In genomic region chr3:105866656-105867653, GRCh38 we compare ENCODE assay signal across 1 cellular context.
A peak's percentile ranks its signal among the peaks of the same experiment; 100 is the strongest.
TF ChIP-seq lines count a peak whose summit lies in the region.

No MANE protein-coding gene starts in this region.

TF ChIP-seq in HepG2, 621 proteins besides CTCF, POLR2A, EP300 and RAD21 (continued from another document and continues in another):
- TF ChIP-seq, protein P1, sequence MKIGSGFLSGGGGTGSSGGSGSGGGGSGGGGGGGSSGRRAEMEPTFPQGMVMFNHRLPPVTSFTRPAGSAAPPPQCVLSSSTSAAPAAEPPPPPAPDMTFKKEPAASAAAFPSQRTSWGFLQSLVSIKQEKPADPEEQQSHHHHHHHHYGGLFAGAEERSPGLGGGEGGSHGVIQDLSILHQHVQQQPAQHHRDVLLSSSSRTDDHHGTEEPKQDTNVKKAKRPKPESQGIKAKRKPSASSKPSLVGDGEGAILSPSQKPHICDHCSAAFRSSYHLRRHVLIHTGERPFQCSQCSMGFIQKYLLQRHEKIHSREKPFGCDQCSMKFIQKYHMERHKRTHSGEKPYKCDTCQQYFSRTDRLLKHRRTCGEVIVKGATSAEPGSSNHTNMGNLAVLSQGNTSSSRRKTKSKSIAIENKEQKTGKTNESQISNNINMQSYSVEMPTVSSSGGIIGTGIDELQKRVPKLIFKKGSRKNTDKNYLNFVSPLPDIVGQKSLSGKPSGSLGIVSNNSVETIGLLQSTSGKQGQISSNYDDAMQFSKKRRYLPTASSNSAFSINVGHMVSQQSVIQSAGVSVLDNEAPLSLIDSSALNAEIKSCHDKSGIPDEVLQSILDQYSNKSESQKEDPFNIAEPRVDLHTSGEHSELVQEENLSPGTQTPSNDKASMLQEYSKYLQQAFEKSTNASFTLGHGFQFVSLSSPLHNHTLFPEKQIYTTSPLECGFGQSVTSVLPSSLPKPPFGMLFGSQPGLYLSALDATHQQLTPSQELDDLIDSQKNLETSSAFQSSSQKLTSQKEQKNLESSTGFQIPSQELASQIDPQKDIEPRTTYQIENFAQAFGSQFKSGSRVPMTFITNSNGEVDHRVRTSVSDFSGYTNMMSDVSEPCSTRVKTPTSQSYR (CRISPR knock-in tag; IDR thresholded peaks at IDR 0.05; ENCODE audit: borderline replicate concordance) = no peak
- TF ChIP-seq NFYC (CRISPR knock-in tag; IDR thresholded peaks at IDR 0.05) (0 out of 2 replicates have a peak, but pooled peaks have one; percentile 20), ATF6 (CRISPR knock-in tag; conservative IDR thresholded peaks at IDR 0.05) (no peak), ZBTB25 (CRISPR knock-in tag; IDR thresholded peaks at IDR 0.05) (no peak), PRMT3 (CRISPR knock-in tag; IDR thresholded peaks at IDR 0.05; ENCODE audit: borderline replicate concordance, low read depth) (no peak), NR2F1 (CRISPR knock-in tag; IDR thresholded peaks at IDR 0.05) (no peak), ZBTB49 (CRISPR knock-in tag; IDR thresholded peaks at IDR 0.05; ENCODE audit: borderline replicate concordance) (no peak), ZNF737 (CRISPR knock-in tag; IDR thresholded peaks at IDR 0.05; ENCODE audit: borderline replicate concordance) (no peak), AGO2 (optimal IDR thresholded peaks at IDR 0.05; ENCODE audit: low read depth, low read length) (no peak), MED13 (CRISPR knock-in tag; IDR thresholded peaks at IDR 0.05) (no peak), NFE2 (CRISPR knock-in tag; IDR thresholded peaks at IDR 0.05) (no peak), ZNF546 (CRISPR knock-in tag; conservative IDR thresholded peaks at IDR 0.05) (no peak), NFRKB (IDR thresholded peaks at IDR 0.05) (no peak), FOXK2 (IDR thresholded peaks at IDR 0.05) (no peak), ZNF772 (CRISPR knock-in tag; IDR thresholded peaks at IDR 0.05) (no peak), HMGA1 (CRISPR knock-in tag; conservative IDR thresholded peaks at IDR 0.05) (no peak), ZNF101 (CRISPR knock-in tag; IDR thresholded peaks at IDR 0.05; ENCODE audit: borderline replicate concordance, low read depth) (no peak), NCOA2 (CRISPR knock-in tag; IDR thresholded peaks at IDR 0.05) (peak; percentile 18; the same call in 1 of the 2 replicates), NR2F2 (IDR thresholded peaks at IDR 0.05; ENCODE audit: borderline replicate concordance, low read depth) (0 out of 2 replicates have a peak, but pooled peaks have one; percentile 18), ELF4 (CRISPR knock-in tag; IDR thresholded peaks at IDR 0.05; ENCODE audit: borderline replicate concordance) (no peak), RORA (CRISPR knock-in tag; IDR thresholded peaks at IDR 0.05) (no peak), MAF1 (CRISPR knock-in tag; IDR thresholded peaks at IDR 0.05; ENCODE audit: borderline replicate concordance) (no peak), BHLHE40 (IDR thresholded peaks at IDR 0.05; ENCODE audit: low read length) (no peak), TERF1 (CRISPR knock-in tag; IDR thresholded peaks at IDR 0.05) (no peak), GZF1 (CRISPR knock-in tag; IDR thresholded peaks at IDR 0.05) (no peak), ZFP90 (CRISPR knock-in tag; IDR thresholded peaks at IDR 0.05; ENCODE audit: borderline replicate concordance) (no peak)
- TF ChIP-seq, protein P2, sequence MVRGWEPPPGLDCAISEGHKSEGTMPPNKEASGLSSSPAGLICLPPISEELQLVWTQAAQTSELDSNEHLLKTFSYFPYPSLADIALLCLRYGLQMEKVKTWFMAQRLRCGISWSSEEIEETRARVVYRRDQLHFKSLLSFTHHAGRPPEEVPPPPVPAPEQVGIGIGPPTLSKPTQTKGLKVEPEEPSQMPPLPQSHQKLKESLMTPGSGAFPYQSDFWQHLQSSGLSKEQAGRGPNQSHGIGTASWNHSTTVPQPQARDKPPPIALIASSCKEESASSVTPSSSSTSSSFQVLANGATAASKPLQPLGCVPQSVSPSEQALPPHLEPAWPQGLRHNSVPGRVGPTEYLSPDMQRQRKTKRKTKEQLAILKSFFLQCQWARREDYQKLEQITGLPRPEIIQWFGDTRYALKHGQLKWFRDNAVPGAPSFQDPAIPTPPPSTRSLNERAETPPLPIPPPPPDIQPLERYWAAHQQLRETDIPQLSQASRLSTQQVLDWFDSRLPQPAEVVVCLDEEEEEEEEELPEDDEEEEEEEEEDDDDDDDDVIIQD (CRISPR knock-in tag; IDR thresholded peaks at IDR 0.05; ENCODE audit: low read depth) = peak; percentile 83
- TF ChIP-seq, protein P3, sequence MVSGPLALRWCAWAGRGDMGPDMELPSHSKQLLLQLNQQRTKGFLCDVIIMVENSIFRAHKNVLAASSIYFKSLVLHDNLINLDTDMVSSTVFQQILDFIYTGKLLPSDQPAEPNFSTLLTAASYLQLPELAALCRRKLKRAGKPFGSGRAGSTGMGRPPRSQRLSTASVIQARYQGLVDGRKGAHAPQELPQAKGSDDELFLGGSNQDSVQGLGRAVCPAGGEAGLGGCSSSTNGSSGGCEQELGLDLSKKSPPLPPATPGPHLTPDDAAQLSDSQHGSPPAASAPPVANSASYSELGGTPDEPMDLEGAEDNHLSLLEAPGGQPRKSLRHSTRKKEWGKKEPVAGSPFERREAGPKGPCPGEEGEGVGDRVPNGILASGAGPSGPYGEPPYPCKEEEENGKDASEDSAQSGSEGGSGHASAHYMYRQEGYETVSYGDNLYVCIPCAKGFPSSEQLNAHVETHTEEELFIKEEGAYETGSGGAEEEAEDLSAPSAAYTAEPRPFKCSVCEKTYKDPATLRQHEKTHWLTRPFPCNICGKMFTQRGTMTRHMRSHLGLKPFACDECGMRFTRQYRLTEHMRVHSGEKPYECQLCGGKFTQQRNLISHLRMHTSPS (CRISPR knock-in tag; IDR thresholded peaks at IDR 0.05; ENCODE audit: low read depth) = no peak
- TF ChIP-seq, protein P4, sequence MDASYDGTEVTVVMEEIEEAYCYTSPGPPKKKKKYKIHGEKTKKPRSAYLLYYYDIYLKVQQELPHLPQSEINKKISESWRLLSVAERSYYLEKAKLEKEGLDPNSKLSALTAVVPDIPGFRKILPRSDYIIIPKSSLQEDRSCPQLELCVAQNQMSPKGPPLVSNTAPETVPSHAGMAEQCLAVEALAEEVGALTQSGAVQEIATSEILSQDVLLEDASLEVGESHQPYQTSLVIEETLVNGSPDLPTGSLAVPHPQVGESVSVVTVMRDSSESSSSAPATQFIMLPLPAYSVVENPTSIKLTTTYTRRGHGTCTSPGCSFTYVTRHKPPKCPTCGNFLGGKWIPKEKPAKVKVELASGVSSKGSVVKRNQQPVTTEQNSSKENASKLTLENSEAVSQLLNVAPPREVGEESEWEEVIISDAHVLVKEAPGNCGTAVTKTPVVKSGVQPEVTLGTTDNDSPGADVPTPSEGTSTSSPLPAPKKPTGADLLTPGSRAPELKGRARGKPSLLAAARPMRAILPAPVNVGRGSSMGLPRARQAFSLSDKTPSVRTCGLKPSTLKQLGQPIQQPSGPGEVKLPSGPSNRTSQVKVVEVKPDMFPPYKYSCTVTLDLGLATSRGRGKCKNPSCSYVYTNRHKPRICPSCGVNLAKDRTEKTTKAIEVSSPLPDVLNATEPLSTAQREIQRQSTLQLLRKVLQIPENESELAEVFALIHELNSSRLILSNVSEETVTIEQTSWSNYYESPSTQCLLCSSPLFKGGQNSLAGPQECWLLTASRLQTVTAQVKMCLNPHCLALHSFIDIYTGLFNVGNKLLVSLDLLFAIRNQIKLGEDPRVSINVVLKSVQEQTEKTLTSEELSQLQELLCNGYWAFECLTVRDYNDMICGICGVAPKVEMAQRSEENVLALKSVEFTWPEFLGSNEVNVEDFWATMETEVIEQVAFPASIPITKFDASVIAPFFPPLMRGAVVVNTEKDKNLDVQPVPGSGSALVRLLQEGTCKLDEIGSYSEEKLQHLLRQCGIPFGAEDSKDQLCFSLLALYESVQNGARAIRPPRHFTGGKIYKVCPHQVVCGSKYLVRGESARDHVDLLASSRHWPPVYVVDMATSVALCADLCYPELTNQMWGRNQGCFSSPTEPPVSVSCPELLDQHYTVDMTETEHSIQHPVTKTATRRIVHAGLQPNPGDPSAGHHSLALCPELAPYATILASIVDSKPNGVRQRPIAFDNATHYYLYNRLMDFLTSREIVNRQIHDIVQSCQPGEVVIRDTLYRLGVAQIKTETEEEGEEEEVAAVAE (CRISPR knock-in tag; IDR thresholded peaks at IDR 0.05; ENCODE audit: borderline replicate concordance) = no peak
- TF ChIP-seq, protein P5, sequence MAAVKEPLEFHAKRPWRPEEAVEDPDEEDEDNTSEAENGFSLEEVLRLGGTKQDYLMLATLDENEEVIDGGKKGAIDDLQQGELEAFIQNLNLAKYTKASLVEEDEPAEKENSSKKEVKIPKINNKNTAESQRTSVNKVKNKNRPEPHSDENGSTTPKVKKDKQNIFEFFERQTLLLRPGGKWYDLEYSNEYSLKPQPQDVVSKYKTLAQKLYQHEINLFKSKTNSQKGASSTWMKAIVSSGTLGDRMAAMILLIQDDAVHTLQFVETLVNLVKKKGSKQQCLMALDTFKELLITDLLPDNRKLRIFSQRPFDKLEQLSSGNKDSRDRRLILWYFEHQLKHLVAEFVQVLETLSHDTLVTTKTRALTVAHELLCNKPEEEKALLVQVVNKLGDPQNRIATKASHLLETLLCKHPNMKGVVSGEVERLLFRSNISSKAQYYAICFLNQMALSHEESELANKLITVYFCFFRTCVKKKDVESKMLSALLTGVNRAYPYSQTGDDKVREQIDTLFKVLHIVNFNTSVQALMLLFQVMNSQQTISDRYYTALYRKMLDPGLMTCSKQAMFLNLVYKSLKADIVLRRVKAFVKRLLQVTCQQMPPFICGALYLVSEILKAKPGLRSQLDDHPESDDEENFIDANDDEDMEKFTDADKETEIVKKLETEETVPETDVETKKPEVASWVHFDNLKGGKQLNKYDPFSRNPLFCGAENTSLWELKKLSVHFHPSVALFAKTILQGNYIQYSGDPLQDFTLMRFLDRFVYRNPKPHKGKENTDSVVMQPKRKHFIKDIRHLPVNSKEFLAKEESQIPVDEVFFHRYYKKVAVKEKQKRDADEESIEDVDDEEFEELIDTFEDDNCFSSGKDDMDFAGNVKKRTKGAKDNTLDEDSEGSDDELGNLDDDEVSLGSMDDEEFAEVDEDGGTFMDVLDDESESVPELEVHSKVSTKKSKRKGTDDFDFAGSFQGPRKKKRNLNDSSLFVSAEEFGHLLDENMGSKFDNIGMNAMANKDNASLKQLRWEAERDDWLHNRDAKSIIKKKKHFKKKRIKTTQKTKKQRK (IDR thresholded peaks at IDR 0.05; ENCODE audit: low read length) = no peak
